In the genomic region with DNA sequence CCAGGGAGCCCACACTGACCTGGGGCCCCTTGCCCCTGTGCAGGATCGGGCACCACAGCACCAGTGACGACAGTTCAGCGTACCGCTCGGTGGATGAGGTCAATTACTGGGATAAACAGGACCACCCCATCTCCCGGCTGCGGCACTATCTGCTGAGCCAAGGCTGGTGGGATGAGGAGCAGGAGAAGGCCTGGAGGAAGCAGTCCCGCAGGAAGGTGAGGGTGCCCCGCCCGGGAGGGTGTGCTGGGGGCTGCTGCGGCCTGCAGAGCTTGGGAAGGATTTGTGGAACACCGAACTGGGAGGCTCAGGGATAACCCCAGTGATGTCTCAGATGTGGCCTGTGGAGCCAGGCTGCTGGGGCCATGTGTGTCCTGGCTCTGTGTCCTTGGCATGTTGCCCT, we compare ENCODE assay signal across 30 cellular contexts. TPM values are rescaled to one million over a fixed set of nuclear protein-coding genes. Genes with fewer than 3 reads are reported as not detected.
"Had no signal": no experiment of that assay in that cellular context is flagged by ENCODE, and none has a peak within 500 bp of the region (broad histone marks: within the 10 kb centered on the region; RNA-seq: fewer than 3 reads in every experiment).

No MANE protein-coding gene starts in this region.

- H3K27me3 ChIP-seq: SJCRH30 had no signal

- H3K27me3 Mint-ChIP-seq: activated CD4-positive, alpha-beta memory T cell treated with anti-CD3 and anti-CD28 coated beads, Interleukin-2, amount 10 ng/mL, durations not matched to agents 7 days and 5 days; activated naive CD4-positive, alpha-beta T cell treated with anti-CD3 and anti-CD28 coated beads, Interleukin-2, amount 10 ng/mL, durations not matched to agents 7 days and 5 days; activated T-helper 17 cell treated with anti-CD3 and anti-CD28 coated beads, Interleukin-2, amount 50 U/mL, for 72 hours; brain; central memory CD8-positive, alpha-beta T cell had no signal

- H3K9me3 Mint-ChIP-seq: activated CD4-positive, alpha-beta memory T cell treated with anti-CD3 and anti-CD28 coated beads, Interleukin-2, amount 10 ng/mL, durations not matched to agents 7 days and 5 days; activated naive CD4-positive, alpha-beta T cell treated with anti-CD3 and anti-CD28 coated beads, Interleukin-2, amount 10 ng/mL, durations not matched to agents 7 days and 5 days; activated T-helper 17 cell treated with anti-CD3 and anti-CD28 coated beads, Interleukin-2, amount 50 U/mL, for 72 hours; brain; central memory CD8-positive, alpha-beta T cell had no signal

- H3K9ac ChIP-seq: SK-N-SH had no signal

- H3K4me3 ChIP-seq: SJCRH30 had no signal

- H3K9me3 ChIP-seq: SJCRH30, SK-N-SH had no signal

- H3K9me2 ChIP-seq: SK-N-SH had no signal

- H3K27ac ChIP-seq: SJCRH30, VCaP had no signal

- H3K4me2 ChIP-seq: SK-N-SH had no signal

- ATAC-seq: activated T-helper 17 cell treated with anti-CD3 and anti-CD28 coated beads, Interleukin-2, amount 50 U/mL, for 72 hours had no signal

- DNase-seq: activated CD4-positive, alpha-beta memory T cell treated with anti-CD3 and anti-CD28 coated beads, Interleukin-2, amount 10 ng/mL, durations not matched to agents 7 days and 5 days; activated CD4-positive, alpha-beta T cell treated with anti-CD3 and anti-CD28 coated beads, Interleukin-2, amount 50 U/mL, for 1 hour; activated CD4-positive, CD25-positive, alpha-beta regulatory T cell; activated gamma-delta T cell; activated naive CD4-positive, alpha-beta T cell treated with anti-CD3 and anti-CD28 coated beads, Interleukin-2, amount 10 ng/mL, durations not matched to agents 7 days and 5 days; activated T-cell treated with anti-CD3 and anti-CD28 coated beads for 4 hours; activated T-cell treated with anti-CD3 and anti-CD28 coated beads, Interleukin-2, amount 50 U/mL, for 48 hours; amygdala; MM.1S; NCI-H1105; NCI-H1436; NCI-H1694 treated with DMSO at 0.1 percent for 48 hours; NCI-H2029 treated with DMSO at 0.1 percent for 48 hours; NCI-H345; NCI-H510A; NCI-H526 treated with DMSO at 0.1 percent for 48 hours; NCI-H82; Right ventricle myocardium superior; SJCRH30; SK-N-SH; T-helper 1 cell had no signal

- H3K27ac Mint-ChIP-seq: activated CD4-positive, alpha-beta memory T cell treated with anti-CD3 and anti-CD28 coated beads, Interleukin-2, amount 10 ng/mL, durations not matched to agents 7 days and 5 days; activated naive CD4-positive, alpha-beta T cell treated with anti-CD3 and anti-CD28 coated beads, Interleukin-2, amount 10 ng/mL, durations not matched to agents 7 days and 5 days; activated T-helper 17 cell treated with anti-CD3 and anti-CD28 coated beads, Interleukin-2, amount 50 U/mL, for 72 hours; brain had no signal

- H3K4me3 Mint-ChIP-seq: activated CD4-positive, alpha-beta memory T cell treated with anti-CD3 and anti-CD28 coated beads, Interleukin-2, amount 10 ng/mL, durations not matched to agents 7 days and 5 days; activated naive CD4-positive, alpha-beta T cell treated with anti-CD3 and anti-CD28 coated beads, Interleukin-2, amount 10 ng/mL, durations not matched to agents 7 days and 5 days; activated T-helper 17 cell treated with anti-CD3 and anti-CD28 coated beads, Interleukin-2, amount 50 U/mL, for 72 hours; brain; central memory CD8-positive, alpha-beta T cell had no signal

RNA-seq across cellular contexts. Expression of gene B3GNT8, which starts 4.2 kb away (rescaled TPM):
- total RNA-seq: RPMI7951 had no signal
- polyA plus RNA-seq: SK-N-SH had no signal

RNA-seq across cellular contexts. Expression of gene ERICH4, which starts 20.0 kb away (rescaled TPM):
- total RNA-seq: activated CD4-positive, alpha-beta memory T cell treated with anti-CD3 and anti-CD28 coated beads, Interleukin-2, amount 10 ng/mL, durations not matched to agents 7 days and 5 days; activated CD8-positive, alpha-beta memory T cell treated with anti-CD3 and anti-CD28 coated beads for 36 hours; activated T-helper 17 cell treated with anti-CD3 and anti-CD28 coated beads, Interleukin-2, amount 50 U/mL, for 72 hours; astrocyte; OCI-LY7; Right ventricle myocardium superior; RPMI7951; SJCRH30; T-helper 2 cell treated with Interferon-gamma antibody and Interleukin-4, amounts not matched to agents 100 ng/mL and 5 ng/mL, for 36 hours had no signal
- polyA plus RNA-seq: SK-N-SH had no signal
